Comparison of ENCODE assay signal across 23 cellular contexts in genomic region chr14:69291396-69291795, GRCh38. TPM values are rescaled to one million over a fixed set of nuclear protein-coding genes. Genes with fewer than 3 reads are reported as not detected.
"Had no signal": no experiment of that assay in that cellular context is flagged by ENCODE, and none has a peak within 500 bp of the region (broad histone marks: within the 10 kb centered on the region; RNA-seq: fewer than 3 reads in every experiment).

No MANE protein-coding gene starts in this region.

- ATAC-seq: activated CD4-positive, CD25-positive, alpha-beta regulatory T cell treated with anti-CD3 and anti-CD28 coated beads, Interleukin-2, amount 50 U/mL, for 24 hours; activated CD8-positive, alpha-beta T cell treated with anti-CD3 and anti-CD28 coated beads for 36 hours; HepG2 had no signal

- H3K4me1 Mint-ChIP-seq: activated naive CD4-positive, alpha-beta T cell treated with anti-CD3 and anti-CD28 coated beads, Interleukin-2, amount 50 U/mL, for 24 hours had no signal

- DNase-seq: activated CD4-positive, alpha-beta T cell treated with anti-CD3 and anti-CD28 coated beads for 4 hours; activated CD8-positive, alpha-beta T cell treated with anti-CD3 and anti-CD28 coated beads for 36 hours; activated effector memory CD4-positive, alpha-beta T cell treated with Interleukin-2 at 50 U/mL for 16 hours; activated naive CD4-positive, alpha-beta T cell; activated T-cell treated with anti-CD3 and anti-CD28 coated beads, Interleukin-2, amount 50 U/mL, for 24 hours; aorta; NCI-H1092; NCI-H1417; NCI-H1930; NCI-H2171 treated with DMSO at 0.1 percent for 48 hours; NCI-H526 treated with DMSO at 0.1 percent for 48 hours; NCI-H82; NK-92 treated with Interleukin-12 subunit alpha and Interleukin-12 subunit beta, amount 100 ng/mL, for 24 hours; Peyer's patch; SW 1271 had no signal

- H3K36me3 Mint-ChIP-seq: activated naive CD4-positive, alpha-beta T cell treated with anti-CD3 and anti-CD28 coated beads, Interleukin-2, amount 50 U/mL, for 24 hours had no signal

- H3K9me3 Mint-ChIP-seq: activated CD8-positive, alpha-beta T cell treated with anti-CD3 and anti-CD28 coated beads for 36 hours; activated naive CD4-positive, alpha-beta T cell treated with anti-CD3 and anti-CD28 coated beads, Interleukin-2, amount 50 U/mL, for 24 hours; activated T-cell treated with anti-CD3 and anti-CD28 coated beads, Interleukin-2, amount 50 U/mL, for 24 hours; activated T-helper 1 cell treated with anti-CD3 and anti-CD28 coated beads, Interleukin-12 subunit alpha, Interleukin-12 subunit beta, Interleukin-2, Interleukin-4 antibody, amounts not matched to agents 30 ng/mL and 10 ng/mL and 1 ng/mL, durations not matched to agents 14 hours and 24 hours and 36 hours had no signal

- H3K27ac Mint-ChIP-seq: activated CD8-positive, alpha-beta T cell treated with anti-CD3 and anti-CD28 coated beads for 36 hours; activated naive CD4-positive, alpha-beta T cell treated with anti-CD3 and anti-CD28 coated beads, Interleukin-2, amount 50 U/mL, for 24 hours; activated T-cell treated with anti-CD3 and anti-CD28 coated beads, Interleukin-2, amount 50 U/mL, for 24 hours; activated T-helper 1 cell treated with anti-CD3 and anti-CD28 coated beads, Interleukin-12 subunit alpha, Interleukin-12 subunit beta, Interleukin-2, Interleukin-4 antibody, amounts not matched to agents 30 ng/mL and 10 ng/mL and 1 ng/mL, durations not matched to agents 14 hours and 24 hours and 36 hours had no signal

- H3K36me3 ChIP-seq: breast epithelium, Peyer's patch, SJSA1 had no signal

- H3K9ac ChIP-seq: KMS-11 had no signal

- H3K27ac ChIP-seq: KMS-11, SJSA1 had no signal

- H3K4me2 ChIP-seq: KMS-11 had no signal

- H3K4me3 Mint-ChIP-seq: activated CD8-positive, alpha-beta T cell treated with anti-CD3 and anti-CD28 coated beads for 36 hours; activated naive CD4-positive, alpha-beta T cell treated with anti-CD3 and anti-CD28 coated beads, Interleukin-2, amount 50 U/mL, for 24 hours; activated T-cell treated with anti-CD3 and anti-CD28 coated beads, Interleukin-2, amount 50 U/mL, for 24 hours; activated T-helper 1 cell treated with anti-CD3 and anti-CD28 coated beads, Interleukin-12 subunit alpha, Interleukin-12 subunit beta, Interleukin-2, Interleukin-4 antibody, amounts not matched to agents 30 ng/mL and 10 ng/mL and 1 ng/mL, durations not matched to agents 14 hours and 24 hours and 36 hours had no signal

- H3K4me1 ChIP-seq: SJSA1 had no signal

- H3K27me3 Mint-ChIP-seq: activated CD8-positive, alpha-beta T cell treated with anti-CD3 and anti-CD28 coated beads for 36 hours; activated naive CD4-positive, alpha-beta T cell treated with anti-CD3 and anti-CD28 coated beads, Interleukin-2, amount 50 U/mL, for 24 hours; activated T-cell treated with anti-CD3 and anti-CD28 coated beads, Interleukin-2, amount 50 U/mL, for 24 hours had no signal

- H3K4me3 ChIP-seq: breast epithelium, Peyer's patch, SJSA1 had no signal

- H3K9me3 ChIP-seq: breast epithelium, Peyer's patch, SJSA1 had no signal

- FAIRE-seq: HepG2 had no signal

- H3K27me3 ChIP-seq: breast epithelium, Peyer's patch, SJSA1 had no signal

RNA-seq across cellular contexts. Expression of gene GALNT16, which starts 31.4 kb away (rescaled TPM):
- total RNA-seq: activated CD8-positive, alpha-beta T cell treated with anti-CD3 and anti-CD28 coated beads for 36 hours; MCF 10A had no signal
